In the genomic region with DNA sequence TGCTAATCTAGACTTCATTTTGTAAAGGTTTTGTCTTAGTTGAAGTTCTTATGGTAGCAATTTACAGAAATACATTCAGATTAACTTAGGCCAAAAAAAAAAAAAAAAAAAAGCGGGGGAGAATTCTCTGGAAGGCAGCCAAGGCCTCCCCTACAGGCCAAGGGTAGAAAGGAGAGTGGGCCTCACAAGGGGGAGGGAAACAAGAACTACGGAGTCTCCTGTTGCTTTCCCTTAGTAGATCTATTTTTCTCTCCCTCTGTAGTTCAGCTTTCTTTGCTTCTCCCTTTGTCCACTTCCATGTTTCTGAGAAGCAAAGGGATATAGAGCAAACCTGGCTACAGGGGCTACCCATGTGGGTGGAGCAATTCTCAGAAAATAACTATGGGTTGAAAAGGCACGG, we compare ENCODE assay signal across 1 cellular context.
TF ChIP-seq lines count a peak whose summit lies in the region.

No MANE protein-coding gene starts in this region.

TF ChIP-seq in GM23338, 12 proteins besides CTCF, POLR2A, EP300 and RAD21 (continued from another document):
- TF ChIP-seq, protein P1, sequence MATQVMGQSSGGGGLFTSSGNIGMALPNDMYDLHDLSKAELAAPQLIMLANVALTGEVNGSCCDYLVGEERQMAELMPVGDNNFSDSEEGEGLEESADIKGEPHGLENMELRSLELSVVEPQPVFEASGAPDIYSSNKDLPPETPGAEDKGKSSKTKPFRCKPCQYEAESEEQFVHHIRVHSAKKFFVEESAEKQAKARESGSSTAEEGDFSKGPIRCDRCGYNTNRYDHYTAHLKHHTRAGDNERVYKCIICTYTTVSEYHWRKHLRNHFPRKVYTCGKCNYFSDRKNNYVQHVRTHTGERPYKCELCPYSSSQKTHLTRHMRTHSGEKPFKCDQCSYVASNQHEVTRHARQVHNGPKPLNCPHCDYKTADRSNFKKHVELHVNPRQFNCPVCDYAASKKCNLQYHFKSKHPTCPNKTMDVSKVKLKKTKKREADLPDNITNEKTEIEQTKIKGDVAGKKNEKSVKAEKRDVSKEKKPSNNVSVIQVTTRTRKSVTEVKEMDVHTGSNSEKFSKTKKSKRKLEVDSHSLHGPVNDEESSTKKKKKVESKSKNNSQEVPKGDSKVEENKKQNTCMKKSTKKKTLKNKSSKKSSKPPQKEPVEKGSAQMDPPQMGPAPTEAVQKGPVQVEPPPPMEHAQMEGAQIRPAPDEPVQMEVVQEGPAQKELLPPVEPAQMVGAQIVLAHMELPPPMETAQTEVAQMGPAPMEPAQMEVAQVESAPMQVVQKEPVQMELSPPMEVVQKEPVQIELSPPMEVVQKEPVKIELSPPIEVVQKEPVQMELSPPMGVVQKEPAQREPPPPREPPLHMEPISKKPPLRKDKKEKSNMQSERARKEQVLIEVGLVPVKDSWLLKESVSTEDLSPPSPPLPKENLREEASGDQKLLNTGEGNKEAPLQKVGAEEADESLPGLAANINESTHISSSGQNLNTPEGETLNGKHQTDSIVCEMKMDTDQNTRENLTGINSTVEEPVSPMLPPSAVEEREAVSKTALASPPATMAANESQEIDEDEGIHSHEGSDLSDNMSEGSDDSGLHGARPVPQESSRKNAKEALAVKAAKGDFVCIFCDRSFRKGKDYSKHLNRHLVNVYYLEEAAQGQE (IDR thresholded peaks at IDR 0.05; ENCODE audit: unreplicated experiment): no peak
- TF ChIP-seq ZNF331 (CRISPR knock-in tag; IDR thresholded peaks at IDR 0.05; ENCODE audit: low read depth) (no peak), POLR2AphosphoS5 (IDR thresholded peaks at IDR 0.05; ENCODE audit: low read depth) (no peak), EZH2phosphoT487 (IDR thresholded peaks at IDR 0.05; ENCODE audit: unreplicated experiment) (no peak), ETS1 (IDR thresholded peaks at IDR 0.05) (no peak), NANOG (IDR thresholded peaks at IDR 0.05; ENCODE audit: borderline replicate concordance) (no peak), JUNB (IDR thresholded peaks at IDR 0.05; ENCODE audit: unreplicated experiment) (no peak), EZH2 (IDR thresholded peaks at IDR 0.05; ENCODE audit: low read depth, unreplicated experiment) (no peak), ZNF462 (CRISPR knock-in tag; IDR thresholded peaks at IDR 0.05) (no peak), ZNF114 (CRISPR knock-in tag; IDR thresholded peaks at IDR 0.05) (no peak)
